ENCODE assay signal across 11 cellular contexts in the genomic region with DNA sequence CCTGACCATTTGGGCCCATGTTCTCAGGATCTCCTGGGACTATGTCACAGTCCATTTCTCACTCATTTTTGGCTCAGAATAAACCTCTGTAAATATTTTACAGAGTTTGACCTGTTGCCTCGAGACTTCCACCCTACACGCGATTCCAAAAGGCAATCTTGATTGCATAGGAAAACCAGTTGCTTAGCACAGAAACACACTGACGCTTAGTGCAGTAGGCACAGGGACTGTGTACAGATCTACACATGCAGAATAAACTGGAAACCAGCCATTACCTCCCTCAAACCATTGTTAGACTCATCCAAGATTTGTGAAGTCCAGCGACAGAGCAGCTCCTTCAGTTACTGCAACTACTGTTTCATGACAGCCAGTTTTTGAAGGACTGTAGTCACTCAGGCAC.
"Had no signal": no experiment of that assay in that cellular context is flagged by ENCODE, and none has a peak within 500 bp of the region (broad histone marks: within the 10 kb centered on the region; RNA-seq: fewer than 3 reads in every experiment).

No MANE protein-coding gene starts in this region.

- ATAC-seq: natural killer cell treated with Interleukin-12 subunit alpha and Interleukin-12 subunit beta and Interleukin-15 and Interleukin-18, amount 100 ng/mL, for 72 hours had no signal

- H3K4me3 ChIP-seq: skin epidermis had no signal

- DNase-seq: activated CD4-positive, alpha-beta T cell treated with anti-CD3 and anti-CD28 coated beads, Interleukin-2, amount 10 ng/mL, durations not matched to agents 7 days and 5 days; activated CD4-positive, CD25-positive, alpha-beta regulatory T cell; activated naive CD4-positive, alpha-beta T cell treated with anti-CD3 and anti-CD28 coated beads, Interleukin-2, amount 50 U/mL, for 16 hours; cerebellar nuclear complex; dermis blood vessel endothelial cell; endodermal cell; glutamatergic neuron; SIG-M5; T-helper 2 cell had no signal

- H3K27ac ChIP-seq: skin epidermis had no signal
